ENCODE assay signal across 29 cellular contexts in the genomic region with DNA sequence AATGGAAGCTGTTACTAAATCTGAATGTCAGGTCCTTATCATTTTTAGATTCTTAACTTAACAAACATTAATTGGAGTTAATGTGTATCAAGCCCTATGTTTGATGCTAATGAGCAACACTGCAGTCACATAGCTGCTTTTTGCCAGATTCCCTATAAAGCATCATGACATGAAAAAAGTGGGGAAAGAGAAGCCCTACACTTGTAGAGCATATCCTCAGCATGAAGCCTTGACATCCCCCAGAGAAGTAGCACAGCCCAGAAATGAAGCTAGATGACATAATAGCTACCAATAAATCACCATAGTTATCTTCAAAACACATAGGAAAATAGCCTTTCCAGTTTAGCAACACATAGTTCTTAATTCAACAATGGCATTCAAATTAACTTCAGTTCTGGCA. TPM values are rescaled to one million over a fixed set of nuclear protein-coding genes. Genes with fewer than 3 reads are reported as not detected.
DNase-seq lines count a peak whose midpoint lies in the region; ATAC-seq and TF ChIP-seq lines count a peak whose summit lies in the region.
"Had no signal": no experiment of that assay in that cellular context is flagged by ENCODE, and none has a peak within 500 bp of the region (broad histone marks: within the 10 kb centered on the region; RNA-seq: fewer than 3 reads in every experiment).

No MANE protein-coding gene starts in this region.

- no peak for ATAC-seq in CD8-positive, alpha-beta T cell
- ATAC-seq in naive thymus-derived CD4-positive, alpha-beta T cell, result no peak
- no peak for ATAC-seq in GM18868 (IDR thresholded peaks at IDR 0.05; ENCODE audit: unreplicated experiment)
- ATAC-seq: activated CD4-positive, CD25-positive, alpha-beta regulatory T cell treated with anti-CD3 and anti-CD28 coated beads, Interleukin-2, amount 50 U/mL, for 24 hours; activated T-cell treated with anti-CD3 and anti-CD28 coated beads, Interleukin-2, amount 50 U/mL, for 4 hours; right cardiac atrium had no signal

- no peak overlapping the region for H3K27ac ChIP-seq in CD8-positive, alpha-beta T cell (ENCODE audit: low read depth, low read length)
- H3K27ac ChIP-seq in VCaP, result peak overlapping the region; percentile 99
- H3K27ac ChIP-seq in naive thymus-derived CD4-positive, alpha-beta T cell (ENCODE audit: low read depth, low read length), result peak overlapping the region; percentile 89
- no peak overlapping the region for H3K27ac ChIP-seq in colonic mucosa
- H3K27ac ChIP-seq: brain microvascular endothelial cell, HL-60, SJCRH30, stomach, thyroid gland had no signal

- CTCF ChIA-PET in activated CD4-positive, alpha-beta memory T cell treated with anti-CD3 and anti-CD28 coated beads for 36 hours (lab: Charles Lee), result interaction anchor here (1.0 to 1.1 kb wide), 2 partner anchors 12 to 15 kb away, joined by 3 to 4 read pairs; no protein-coding TSS in a partner anchor
- CTCF ChIA-PET in activated CD4-positive, alpha-beta memory T cell treated with anti-CD3 and anti-CD28 coated beads, Interleukin-2, amount 10 ng/mL, durations not matched to agents 7 days and 5 days (lab: Charles Lee), result interaction anchor here (0.7 to 1.8 kb wide), 5 partner anchors 11 to 81 kb away, joined by 3 to 6 read pairs (median 3); no protein-coding TSS in a partner anchor
- CTCF ChIA-PET in CD8-positive, alpha-beta T cell (lab: Charles Lee), result no interaction called here
- CTCF ChIA-PET in naive thymus-derived CD4-positive, alpha-beta T cell (lab: Charles Lee), result no interaction called here

- H3K9me3 ChIP-seq in CD8-positive, alpha-beta T cell (ENCODE audit: low read length), result no peaks in the 10 kb centered on the region
- no peaks in the 10 kb centered on the region for H3K9me3 ChIP-seq in naive thymus-derived CD4-positive, alpha-beta T cell (ENCODE audit: control insufficient read depth in 2 of 3, low read length in 3 of 3)
- H3K9me3 ChIP-seq in colonic mucosa, result no peaks in the 10 kb centered on the region
- H3K9me3 ChIP-seq: MG63, SJCRH30, stomach, thyroid gland had no signal

- TF ChIP-seq CTCF in CD8-positive, alpha-beta T cell (IDR thresholded peaks at IDR 0.05), result no peak
- TF ChIP-seq CTCF in VCaP (conservative IDR thresholded peaks at IDR 0.05) (no peak), colonic mucosa (IDR thresholded peaks at IDR 0.05) (no peak)

- peak overlapping the region; percentile 6 for H3K27ac Mint-ChIP-seq in activated CD4-positive, alpha-beta memory T cell treated with anti-CD3 and anti-CD28 coated beads for 36 hours
- H3K27ac Mint-ChIP-seq in activated CD4-positive, alpha-beta memory T cell treated with anti-CD3 and anti-CD28 coated beads, Interleukin-2, amount 10 ng/mL, durations not matched to agents 7 days and 5 days, result no peak overlapping the region
- peak overlapping the region; percentile 79 for H3K27ac Mint-ChIP-seq in CD8-positive, alpha-beta T cell
- peak overlapping the region; percentile 69 to 98 (median 96) for H3K27ac Mint-ChIP-seq in naive thymus-derived CD4-positive, alpha-beta T cell
- H3K27ac Mint-ChIP-seq: H9 had no signal

- no peaks in the 10 kb centered on the region for H3K27me3 ChIP-seq in CD8-positive, alpha-beta T cell (ENCODE audit: insufficient read depth, low read length)
- H3K27me3 ChIP-seq in naive thymus-derived CD4-positive, alpha-beta T cell (ENCODE audit: control insufficient read depth in 2 of 2, insufficient read depth in 2 of 2, low read length in 2 of 2), result no peaks in the 10 kb centered on the region
- H3K27me3 ChIP-seq in colonic mucosa, result no peaks in the 10 kb centered on the region
- H3K27me3 ChIP-seq: brain microvascular endothelial cell, SJCRH30, thyroid gland had no signal

- POLR2A ChIA-PET in activated CD4-positive, alpha-beta memory T cell treated with anti-CD3 and anti-CD28 coated beads for 36 hours (lab: Charles Lee), result interaction anchor here (0.8 to 1.1 kb wide), 2 partner anchors 9 to 49 kb away, joined by 3 to 5 read pairs; a partner anchor contains a TSS
- POLR2A ChIA-PET in activated CD4-positive, alpha-beta memory T cell treated with anti-CD3 and anti-CD28 coated beads, Interleukin-2, amount 10 ng/mL, durations not matched to agents 7 days and 5 days (lab: Charles Lee), result interaction anchor here (1.0 to 3.9 kb wide), 3 partner anchors 15 to 50 kb away, joined by 4 to 36 read pairs (median 6); a partner anchor contains a TSS
- POLR2A ChIA-PET in CD8-positive, alpha-beta T cell (lab: Charles Lee), result interaction anchor here (0.8 kb wide), 1 partner anchor 13 kb away, joined by 3 read pairs; no protein-coding TSS in a partner anchor
- POLR2A ChIA-PET in naive thymus-derived CD4-positive, alpha-beta T cell (lab: Charles Lee), result interaction anchor here (1.0 to 1.4 kb wide), 4 partner anchors 12 to 49 kb away, joined by 3 to 6 read pairs (median 4); a partner anchor contains a TSS

- intact Hi-C loops in activated CD4-positive, alpha-beta memory T cell treated with anti-CD3 and anti-CD28 coated beads for 36 hours (cut with micrococcal nuclease), result loop anchor here (2.0 kb wide), 2 partner anchors 14 to 62 kb away; no protein-coding TSS in a partner anchor
- intact Hi-C loops in CD8-positive, alpha-beta T cell (cut with DNase I, micrococcal nuclease), result no loop called here
- intact Hi-C loops in naive thymus-derived CD4-positive, alpha-beta T cell (cut with micrococcal nuclease), result loop anchor here (2.0 to 5.0 kb wide), 4 partner anchors 64 to 1454 kb away; no protein-coding TSS in a partner anchor
- intact Hi-C loops in colonic mucosa (cut with DNase I), result no loop called here

- H3K4me3 ChIP-seq in CD8-positive, alpha-beta T cell (ENCODE audit: low read depth, low read length), result no peak overlapping the region
- H3K4me3 ChIP-seq in naive thymus-derived CD4-positive, alpha-beta T cell (ENCODE audit: low read length), result peak overlapping the region; percentile 57
- H3K4me3 ChIP-seq in colonic mucosa, result no peak overlapping the region
- H3K4me3 ChIP-seq: MG63, SJCRH30, stomach, thyroid gland had no signal

- H3K9me3 Mint-ChIP-seq in activated CD4-positive, alpha-beta memory T cell treated with anti-CD3 and anti-CD28 coated beads for 36 hours, result peaks cover 2% of the 10 kb centered on the region
- H3K9me3 Mint-ChIP-seq in activated CD4-positive, alpha-beta memory T cell treated with anti-CD3 and anti-CD28 coated beads, Interleukin-2, amount 10 ng/mL, durations not matched to agents 7 days and 5 days, result peaks cover 2% of the 10 kb centered on the region
- no peaks in the 10 kb centered on the region for H3K9me3 Mint-ChIP-seq in CD8-positive, alpha-beta T cell
- peaks cover 0 to 9% (median 0%) of the 10 kb centered on the region in 11 donors for H3K9me3 Mint-ChIP-seq in naive thymus-derived CD4-positive, alpha-beta T cell
- H3K9me3 Mint-ChIP-seq: activated T-cell treated with anti-CD3 and anti-CD28 coated beads, Interleukin-2, amount 50 U/mL, for 4 hours; H9 had no signal

- H3K4me3 Mint-ChIP-seq in activated CD4-positive, alpha-beta memory T cell treated with anti-CD3 and anti-CD28 coated beads for 36 hours, result no peak overlapping the region
- H3K4me3 Mint-ChIP-seq in activated CD4-positive, alpha-beta memory T cell treated with anti-CD3 and anti-CD28 coated beads, Interleukin-2, amount 10 ng/mL, durations not matched to agents 7 days and 5 days, result no peak overlapping the region
- H3K4me3 Mint-ChIP-seq in CD8-positive, alpha-beta T cell, result no peak overlapping the region
- peak overlapping the region; percentile 6 to 96 (median 66) for H3K4me3 Mint-ChIP-seq in naive thymus-derived CD4-positive, alpha-beta T cell
- H3K4me3 Mint-ChIP-seq: H9, immature natural killer cell had no signal

- H3K36me3 ChIP-seq in CD8-positive, alpha-beta T cell (ENCODE audit: insufficient read depth, low read length), result no peaks in the 10 kb centered on the region
- peaks cover 0 to 6% (median 0%) of the 10 kb centered on the region in 3 experiments for H3K36me3 ChIP-seq in naive thymus-derived CD4-positive, alpha-beta T cell (ENCODE audit: control insufficient read depth in 2 of 3, insufficient read depth in 3 of 3, low read length in 3 of 3)
- no peaks in the 10 kb centered on the region for H3K36me3 ChIP-seq in colonic mucosa
- H3K36me3 ChIP-seq: brain microvascular endothelial cell, MG63, SJCRH30, stomach, thyroid gland had no signal

- no peak overlapping the region for H3K9ac ChIP-seq in colonic mucosa (ENCODE audit: low read depth in 2 of 2, low read length in 2 of 2)

- no peak for DNase-seq in activated CD4-positive, alpha-beta memory T cell treated with anti-CD3 and anti-CD28 coated beads for 36 hours
- no peak for DNase-seq in activated CD4-positive, alpha-beta memory T cell treated with anti-CD3 and anti-CD28 coated beads, Interleukin-2, amount 10 ng/mL, durations not matched to agents 7 days and 5 days
- DNase-seq in CD8-positive, alpha-beta T cell, result no peak
- DNase-seq in naive thymus-derived CD4-positive, alpha-beta T cell, result no peak
- DNase-seq in GF-D8 (lab: John Stamatoyannopoulos, UW), result no peak
- DNase-seq in colonic mucosa, result no peak
- DNase-seq: activated T-cell treated with anti-CD3 and anti-CD28 coated beads, Interleukin-2, amount 50 U/mL, for 4 hours; AML-193; amygdala; brain microvascular endothelial cell; H9; hypothalamus; immature natural killer cell; KG1; mammary epithelial cell; MG63; NCI-H1105; NCI-H187; NCI-H2171; right cardiac atrium; SJCRH30; stimulated activated CD4-positive, alpha-beta T cell treated with anti-CD3 and anti-CD28 coated beads, Interleukin-2, amount 100 ng/mL, for 24 hours; stomach; SW 1271; thyroid gland had no signal

- H3K36me3 Mint-ChIP-seq in activated CD4-positive, alpha-beta memory T cell treated with anti-CD3 and anti-CD28 coated beads for 36 hours, result no peaks in the 10 kb centered on the region
- H3K36me3 Mint-ChIP-seq in activated CD4-positive, alpha-beta memory T cell treated with anti-CD3 and anti-CD28 coated beads, Interleukin-2, amount 10 ng/mL, durations not matched to agents 7 days and 5 days (ENCODE audit: low read depth), result peaks cover 33% of the 10 kb centered on the region
- H3K36me3 Mint-ChIP-seq in CD8-positive, alpha-beta T cell, result no peaks in the 10 kb centered on the region
- H3K36me3 Mint-ChIP-seq in naive thymus-derived CD4-positive, alpha-beta T cell, result peaks cover 4 to 44% (median 10%) of the 10 kb centered on the region in 5 donors
- H3K36me3 Mint-ChIP-seq: immature natural killer cell had no signal

- H3K4me1 Mint-ChIP-seq in activated CD4-positive, alpha-beta memory T cell treated with anti-CD3 and anti-CD28 coated beads for 36 hours (ENCODE audit: low read depth), result peaks cover 63% of the 10 kb centered on the region
- H3K4me1 Mint-ChIP-seq in activated CD4-positive, alpha-beta memory T cell treated with anti-CD3 and anti-CD28 coated beads, Interleukin-2, amount 10 ng/mL, durations not matched to agents 7 days and 5 days, result peaks cover 69% of the 10 kb centered on the region
- H3K4me1 Mint-ChIP-seq in CD8-positive, alpha-beta T cell (ENCODE audit: low read depth), result peaks cover 50% of the 10 kb centered on the region
- H3K4me1 Mint-ChIP-seq in naive thymus-derived CD4-positive, alpha-beta T cell, result peaks cover 32 to 78% (median 70%) of the 10 kb centered on the region in 7 donors

- H3K27me3 Mint-ChIP-seq in activated CD4-positive, alpha-beta memory T cell treated with anti-CD3 and anti-CD28 coated beads for 36 hours, result peaks cover 2% of the 10 kb centered on the region
- peaks cover 13% of the 10 kb centered on the region for H3K27me3 Mint-ChIP-seq in activated CD4-positive, alpha-beta memory T cell treated with anti-CD3 and anti-CD28 coated beads, Interleukin-2, amount 10 ng/mL, durations not matched to agents 7 days and 5 days
- peaks cover 23% of the 10 kb centered on the region for H3K27me3 Mint-ChIP-seq in CD8-positive, alpha-beta T cell (ENCODE audit: low read depth)
- peaks cover 0 to 7% (median 0%) of the 10 kb centered on the region in 5 donors for H3K27me3 Mint-ChIP-seq in naive thymus-derived CD4-positive, alpha-beta T cell

- H3K4me1 ChIP-seq in CD8-positive, alpha-beta T cell (ENCODE audit: insufficient read depth, low read length), result peaks cover 22% of the 10 kb centered on the region
- H3K4me1 ChIP-seq in naive thymus-derived CD4-positive, alpha-beta T cell (ENCODE audit: control insufficient read depth in 2 of 2, insufficient read depth in 2 of 2, low read length in 2 of 2), result peaks cover 28 to 59% of the 10 kb centered on the region in 2 donors
- H3K4me1 ChIP-seq in colonic mucosa, result no peaks in the 10 kb centered on the region
- H3K4me1 ChIP-seq: SJCRH30 had no signal

RNA-seq across cellular contexts. Expression of a gene that starts 49.2 kb away (rescaled TPM):
- 100 to 1,000 TPM; 153 TPM for total RNA-seq in activated CD4-positive, alpha-beta memory T cell treated with anti-CD3 and anti-CD28 coated beads for 36 hours
- 100 to 1,000 TPM; 121 to 125 TPM for total RNA-seq in activated CD4-positive, alpha-beta memory T cell treated with anti-CD3 and anti-CD28 coated beads, Interleukin-2, amount 10 ng/mL, durations not matched to agents 7 days and 5 days
- 1 to 10 TPM in 1 of 2 experiments, under 1 TPM in 1; 0.31 to 1.6 TPM for total RNA-seq in CD8-positive, alpha-beta T cell
- 10 to 100 TPM in 1 of 5 experiments, 1 to 10 TPM in 2, under 1 TPM in 2; 0.50 to 90.7 (median 1.1) TPM for total RNA-seq in naive thymus-derived CD4-positive, alpha-beta T cell
- 1 to 10 TPM in 1 of 2 donors, under 1 TPM in 1; 0.15 to 1.5 TPM for polyA plus RNA-seq in naive thymus-derived CD4-positive, alpha-beta T cell
- total RNA-seq in colonic mucosa, result 10 to 100 TPM; 16.5 to 53.8 TPM

Comparison
In these comparisons a context has a peak if more than half of its experiments do, and no peak if none do; other contexts are left out.
1. H3K4me3 Mint-ChIP-seq: peak in naive thymus-derived CD4-positive, alpha-beta T cell (10 of 10); none in activated CD4-positive, alpha-beta memory T cell treated with anti-CD3 and anti-CD28 coated beads for 36 hours (single experiment), activated CD4-positive, alpha-beta memory T cell treated with anti-CD3 and anti-CD28 coated beads, Interleukin-2, amount 10 ng/mL, durations not matched to agents 7 days and 5 days (single experiment) and CD8-positive, alpha-beta T cell (single experiment).
2. H3K27ac ChIP-seq: peak in VCaP (single experiment) and naive thymus-derived CD4-positive, alpha-beta T cell (single experiment); none in CD8-positive, alpha-beta T cell (single experiment) and colonic mucosa (single experiment).
3. CTCF ChIA-PET loops: an anchor here in activated CD4-positive, alpha-beta memory T cell treated with anti-CD3 and anti-CD28 coated beads for 36 hours (1.0 to 1.1 kb wide) and activated CD4-positive, alpha-beta memory T cell treated with anti-CD3 and anti-CD28 coated beads, Interleukin-2, amount 10 ng/mL, durations not matched to agents 7 days and 5 days (0.7 to 1.8 kb wide); none called in CD8-positive, alpha-beta T cell and naive thymus-derived CD4-positive, alpha-beta T cell.
4. intact Hi-C loops: an anchor here in activated CD4-positive, alpha-beta memory T cell treated with anti-CD3 and anti-CD28 coated beads for 36 hours (2.0 kb wide) and naive thymus-derived CD4-positive, alpha-beta T cell (2.0 to 5.0 kb wide); none called in CD8-positive, alpha-beta T cell and colonic mucosa.